Comparison of ENCODE assay signal across 2 cellular contexts in the genomic region with DNA sequence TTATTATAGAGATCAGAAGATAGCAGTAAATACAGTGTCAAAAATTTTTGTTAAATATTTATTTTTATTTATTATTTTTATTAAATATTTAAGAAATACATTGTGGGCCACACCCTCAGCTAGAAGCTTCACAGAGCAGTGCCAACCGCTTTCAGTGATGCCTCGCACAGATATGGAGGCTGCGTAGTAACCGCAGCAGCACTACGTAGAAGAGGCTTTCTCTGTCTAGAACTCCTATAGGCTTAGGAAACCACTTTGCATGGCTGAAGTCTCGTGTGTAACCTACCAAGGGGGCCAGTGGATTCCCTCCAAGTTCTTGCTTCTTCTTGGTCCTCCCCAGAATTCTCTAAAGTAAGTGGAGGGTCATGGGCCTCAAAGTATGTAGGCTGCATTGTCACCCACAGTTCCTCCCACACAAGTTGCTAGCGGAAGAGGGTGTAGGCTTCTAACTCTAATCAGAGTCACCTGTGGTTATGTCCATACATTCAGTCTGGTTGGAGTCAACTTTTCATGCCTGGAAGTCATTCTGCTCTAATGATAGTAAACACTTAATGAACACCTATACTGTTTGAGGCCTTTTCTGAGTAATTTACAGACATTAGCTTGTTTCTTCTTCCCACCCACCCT.
TF ChIP-seq lines count a peak whose summit lies in the region.

No MANE protein-coding gene starts in this region.

TF ChIP-seq in IMR-90, 13 proteins besides CTCF, POLR2A, EP300 and RAD21 (continued from another document):
- no peak for TF ChIP-seq NFE2L2 (IDR thresholded peaks at IDR 0.05; ENCODE audit: low read depth, low read length)

TF ChIP-seq in K562, 482 proteins besides CTCF, POLR2A, EP300 and RAD21 (continued from another document and continues in another):
- TF ChIP-seq EHMT2 (IDR thresholded peaks at IDR 0.05) (no peak), MYNN (IDR thresholded peaks at IDR 0.05) (no peak), MYNN (CRISPR knock-in tag; IDR thresholded peaks at IDR 0.05) (no peak), ARHGAP35 (IDR thresholded peaks at IDR 0.05; ENCODE audit: partially characterized antibody) (no peak), NCOA4 (IDR thresholded peaks at IDR 0.05; ENCODE audit: partially characterized antibody) (no peak), JUND (IDR thresholded peaks at IDR 0.05; ENCODE audit: borderline replicate concordance, low read depth, low read length) (peak; percentile 19; the same call in 1 of the 2 replicates), JUND (tag; IDR thresholded peaks at IDR 0.05; ENCODE audit: borderline replicate concordance, low read depth, low read length) (no peak), SMAD4 (CRISPR knock-in tag; conservative IDR thresholded peaks at IDR 0.05) (0 out of 2 replicates have a peak, but pooled peaks have one; percentile 19), KAT8 (IDR thresholded peaks at IDR 0.05; ENCODE audit: low read depth) (no peak), XRCC4 (IDR thresholded peaks at IDR 0.05; ENCODE audit: extremely low read depth, insufficient read depth, insufficient read length) (no peak), TEAD4 (IDR thresholded peaks at IDR 0.05; ENCODE audit: low read length) (no peak), TEAD4 (CRISPR knock-in tag; IDR thresholded peaks at IDR 0.05; ENCODE audit: borderline replicate concordance) (no peak), HNRNPLL (IDR thresholded peaks at IDR 0.05; ENCODE audit: low read depth, low read length, poor library complexity, severe bottlenecking) (peak; percentile 93), CREM (IDR thresholded peaks at IDR 0.05; ENCODE audit: low read depth) (0 out of 2 replicates have a peak, but pooled peaks have one; percentile 19), TRIM28 (IDR thresholded peaks at IDR 0.05) (no peak), NFE2 (IDR thresholded peaks at IDR 0.05; ENCODE audit: low read depth) (peak; percentile 44; the same call in 1 of the 2 replicates), SRSF7 (optimal IDR thresholded peaks at IDR 0.05; ENCODE audit: low read depth, low read length) (no peak), DIDO1 (tag; IDR thresholded peaks at IDR 0.05; ENCODE audit: low read depth) (no peak), MCM7 (IDR thresholded peaks at IDR 0.05) (no peak), NUFIP1 (IDR thresholded peaks at IDR 0.05; ENCODE audit: partially characterized antibody) (no peak), ZNF174 (CRISPR knock-in tag; IDR thresholded peaks at IDR 0.05) (no peak), ARID1B (IDR thresholded peaks at IDR 0.05) (peak; percentile 32; the same call in 1 of the 2 replicates), SOX6 (IDR thresholded peaks at IDR 0.05) (no peak), ZNF24 (IDR thresholded peaks at IDR 0.05) (no peak), NR2C2 (CRISPR knock-in tag; IDR thresholded peaks at IDR 0.05) (no peak), NR2C2 (tag; IDR thresholded peaks at IDR 0.05) (peak; percentile 18; the same call in 1 of the 2 replicates), KDM1A (IDR thresholded peaks at IDR 0.05) (0 out of 4 replicates have a peak, but pooled peaks of 1 of the 2 experiments have one; percentile 23), ETV1 (tag; conservative IDR thresholded peaks at IDR 0.05; ENCODE audit: low read depth) (peak; percentile 52; the same call in 1 of the 2 replicates), HCFC1 (IDR thresholded peaks at IDR 0.05; ENCODE audit: low read depth, low read length) (no peak), RBBP5 (IDR thresholded peaks at IDR 0.05; ENCODE audit: borderline replicate concordance, insufficient read depth, low read length, poor library complexity, severe bottlenecking) (no peak), NFIX (CRISPR knock-in tag; IDR thresholded peaks at IDR 0.05; ENCODE audit: low read depth) (no peak), ZNF165 (CRISPR knock-in tag; IDR thresholded peaks at IDR 0.05; ENCODE audit: borderline replicate concordance) (no peak), MIER1 (IDR thresholded peaks at IDR 0.05; ENCODE audit: low read depth) (no peak), ZNF431 (CRISPR knock-in tag; IDR thresholded peaks at IDR 0.05) (no peak), POLR2H (tag; IDR thresholded peaks at IDR 0.05; ENCODE audit: low read depth) (no peak), STAT5B (CRISPR knock-in tag; IDR thresholded peaks at IDR 0.05) (no peak), RB1 (IDR thresholded peaks at IDR 0.05; ENCODE audit: low read depth) (no peak), EGR1 (conservative IDR thresholded peaks at IDR 0.05) (peak; percentile 81), SMARCA4 (IDR thresholded peaks at IDR 0.05) (peak; percentile 29; the same call in 1 of the 2 replicates), SMAD3 (CRISPR knock-in tag; conservative IDR thresholded peaks at IDR 0.05) (no peak), ZNF830 (CRISPR knock-in tag; IDR thresholded peaks at IDR 0.05) (no peak), ZNF408 (CRISPR knock-in tag; IDR thresholded peaks at IDR 0.05; ENCODE audit: low read depth) (no peak), RBM17 (IDR thresholded peaks at IDR 0.05; ENCODE audit: borderline replicate concordance, low read depth, low read length) (no peak), FOXK1 (CRISPR knock-in tag; IDR thresholded peaks at IDR 0.05; ENCODE audit: borderline replicate concordance) (no peak), WHSC1 (IDR thresholded peaks at IDR 0.05; ENCODE audit: low read length) (no peak), ZNF143 (CRISPR knock-in tag; IDR thresholded peaks at IDR 0.05) (no peak), GABPA (tag; conservative IDR thresholded peaks at IDR 0.05; ENCODE audit: low read depth) (no peak), BRD9 (IDR thresholded peaks at IDR 0.05; ENCODE audit: low read depth, partially characterized antibody) (no peak)
- TF ChIP-seq, protein P1, sequence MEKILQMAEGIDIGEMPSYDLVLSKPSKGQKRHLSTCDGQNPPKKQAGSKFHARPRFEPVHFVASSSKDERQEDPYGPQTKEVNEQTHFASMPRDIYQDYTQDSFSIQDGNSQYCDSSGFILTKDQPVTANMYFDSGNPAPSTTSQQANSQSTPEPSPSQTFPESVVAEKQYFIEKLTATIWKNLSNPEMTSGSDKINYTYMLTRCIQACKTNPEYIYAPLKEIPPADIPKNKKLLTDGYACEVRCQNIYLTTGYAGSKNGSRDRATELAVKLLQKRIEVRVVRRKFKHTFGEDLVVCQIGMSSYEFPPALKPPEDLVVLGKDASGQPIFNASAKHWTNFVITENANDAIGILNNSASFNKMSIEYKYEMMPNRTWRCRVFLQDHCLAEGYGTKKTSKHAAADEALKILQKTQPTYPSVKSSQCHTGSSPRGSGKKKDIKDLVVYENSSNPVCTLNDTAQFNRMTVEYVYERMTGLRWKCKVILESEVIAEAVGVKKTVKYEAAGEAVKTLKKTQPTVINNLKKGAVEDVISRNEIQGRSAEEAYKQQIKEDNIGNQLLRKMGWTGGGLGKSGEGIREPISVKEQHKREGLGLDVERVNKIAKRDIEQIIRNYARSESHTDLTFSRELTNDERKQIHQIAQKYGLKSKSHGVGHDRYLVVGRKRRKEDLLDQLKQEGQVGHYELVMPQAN (IDR thresholded peaks at IDR 0.05; ENCODE audit: borderline replicate concordance) = no peak
- TF ChIP-seq, protein P2, sequence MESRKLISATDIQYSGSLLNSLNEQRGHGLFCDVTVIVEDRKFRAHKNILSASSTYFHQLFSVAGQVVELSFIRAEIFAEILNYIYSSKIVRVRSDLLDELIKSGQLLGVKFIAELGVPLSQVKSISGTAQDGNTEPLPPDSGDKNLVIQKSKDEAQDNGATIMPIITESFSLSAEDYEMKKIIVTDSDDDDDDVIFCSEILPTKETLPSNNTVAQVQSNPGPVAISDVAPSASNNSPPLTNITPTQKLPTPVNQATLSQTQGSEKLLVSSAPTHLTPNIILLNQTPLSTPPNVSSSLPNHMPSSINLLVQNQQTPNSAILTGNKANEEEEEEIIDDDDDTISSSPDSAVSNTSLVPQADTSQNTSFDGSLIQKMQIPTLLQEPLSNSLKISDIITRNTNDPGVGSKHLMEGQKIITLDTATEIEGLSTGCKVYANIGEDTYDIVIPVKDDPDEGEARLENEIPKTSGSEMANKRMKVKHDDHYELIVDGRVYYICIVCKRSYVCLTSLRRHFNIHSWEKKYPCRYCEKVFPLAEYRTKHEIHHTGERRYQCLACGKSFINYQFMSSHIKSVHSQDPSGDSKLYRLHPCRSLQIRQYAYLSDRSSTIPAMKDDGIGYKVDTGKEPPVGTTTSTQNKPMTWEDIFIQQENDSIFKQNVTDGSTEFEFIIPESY (CRISPR knock-in tag; IDR thresholded peaks at IDR 0.05) = 0 out of 2 replicates have a peak, but pooled peaks have one; percentile 27
- TF ChIP-seq, protein P3, sequence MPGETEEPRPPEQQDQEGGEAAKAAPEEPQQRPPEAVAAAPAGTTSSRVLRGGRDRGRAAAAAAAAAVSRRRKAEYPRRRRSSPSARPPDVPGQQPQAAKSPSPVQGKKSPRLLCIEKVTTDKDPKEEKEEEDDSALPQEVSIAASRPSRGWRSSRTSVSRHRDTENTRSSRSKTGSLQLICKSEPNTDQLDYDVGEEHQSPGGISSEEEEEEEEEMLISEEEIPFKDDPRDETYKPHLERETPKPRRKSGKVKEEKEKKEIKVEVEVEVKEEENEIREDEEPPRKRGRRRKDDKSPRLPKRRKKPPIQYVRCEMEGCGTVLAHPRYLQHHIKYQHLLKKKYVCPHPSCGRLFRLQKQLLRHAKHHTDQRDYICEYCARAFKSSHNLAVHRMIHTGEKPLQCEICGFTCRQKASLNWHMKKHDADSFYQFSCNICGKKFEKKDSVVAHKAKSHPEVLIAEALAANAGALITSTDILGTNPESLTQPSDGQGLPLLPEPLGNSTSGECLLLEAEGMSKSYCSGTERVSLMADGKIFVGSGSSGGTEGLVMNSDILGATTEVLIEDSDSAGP (CRISPR knock-in tag; IDR thresholded peaks at IDR 0.05) = no peak
- TF ChIP-seq, protein P4, sequence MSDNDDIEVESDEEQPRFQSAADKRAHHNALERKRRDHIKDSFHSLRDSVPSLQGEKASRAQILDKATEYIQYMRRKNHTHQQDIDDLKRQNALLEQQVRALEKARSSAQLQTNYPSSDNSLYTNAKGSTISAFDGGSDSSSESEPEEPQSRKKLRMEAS (CRISPR knock-in tag; IDR thresholded peaks at IDR 0.05) = no peak
- TF ChIP-seq, protein P5, sequence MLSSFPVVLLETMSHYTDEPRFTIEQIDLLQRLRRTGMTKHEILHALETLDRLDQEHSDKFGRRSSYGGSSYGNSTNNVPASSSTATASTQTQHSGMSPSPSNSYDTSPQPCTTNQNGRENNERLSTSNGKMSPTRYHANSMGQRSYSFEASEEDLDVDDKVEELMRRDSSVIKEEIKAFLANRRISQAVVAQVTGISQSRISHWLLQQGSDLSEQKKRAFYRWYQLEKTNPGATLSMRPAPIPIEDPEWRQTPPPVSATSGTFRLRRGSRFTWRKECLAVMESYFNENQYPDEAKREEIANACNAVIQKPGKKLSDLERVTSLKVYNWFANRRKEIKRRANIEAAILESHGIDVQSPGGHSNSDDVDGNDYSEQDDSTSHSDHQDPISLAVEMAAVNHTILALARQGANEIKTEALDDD (IDR thresholded peaks at IDR 0.05) = peak; percentile 83
- TF ChIP-seq, protein P6, sequence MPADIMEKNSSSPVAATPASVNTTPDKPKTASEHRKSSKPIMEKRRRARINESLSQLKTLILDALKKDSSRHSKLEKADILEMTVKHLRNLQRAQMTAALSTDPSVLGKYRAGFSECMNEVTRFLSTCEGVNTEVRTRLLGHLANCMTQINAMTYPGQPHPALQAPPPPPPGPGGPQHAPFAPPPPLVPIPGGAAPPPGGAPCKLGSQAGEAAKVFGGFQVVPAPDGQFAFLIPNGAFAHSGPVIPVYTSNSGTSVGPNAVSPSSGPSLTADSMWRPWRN (IDR thresholded peaks at IDR 0.05; ENCODE audit: low read depth) = no peak
- TF ChIP-seq, protein P7, sequence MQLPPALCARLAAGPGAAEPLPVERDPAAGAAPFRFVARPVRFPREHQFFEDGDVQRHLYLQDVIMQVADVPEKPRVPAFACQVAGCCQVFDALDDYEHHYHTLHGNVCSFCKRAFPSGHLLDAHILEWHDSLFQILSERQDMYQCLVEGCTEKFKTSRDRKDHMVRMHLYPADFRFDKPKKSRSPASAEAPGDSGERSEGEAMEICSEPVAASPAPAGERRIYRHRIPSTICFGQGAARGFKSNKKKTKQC (CRISPR knock-in tag; IDR thresholded peaks at IDR 0.05) = no peak
- TF ChIP-seq, protein P8, sequence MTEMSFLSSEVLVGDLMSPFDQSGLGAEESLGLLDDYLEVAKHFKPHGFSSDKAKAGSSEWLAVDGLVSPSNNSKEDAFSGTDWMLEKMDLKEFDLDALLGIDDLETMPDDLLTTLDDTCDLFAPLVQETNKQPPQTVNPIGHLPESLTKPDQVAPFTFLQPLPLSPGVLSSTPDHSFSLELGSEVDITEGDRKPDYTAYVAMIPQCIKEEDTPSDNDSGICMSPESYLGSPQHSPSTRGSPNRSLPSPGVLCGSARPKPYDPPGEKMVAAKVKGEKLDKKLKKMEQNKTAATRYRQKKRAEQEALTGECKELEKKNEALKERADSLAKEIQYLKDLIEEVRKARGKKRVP (CRISPR knock-in tag; IDR thresholded peaks at IDR 0.05) = no peak
- TF ChIP-seq, protein P9, sequence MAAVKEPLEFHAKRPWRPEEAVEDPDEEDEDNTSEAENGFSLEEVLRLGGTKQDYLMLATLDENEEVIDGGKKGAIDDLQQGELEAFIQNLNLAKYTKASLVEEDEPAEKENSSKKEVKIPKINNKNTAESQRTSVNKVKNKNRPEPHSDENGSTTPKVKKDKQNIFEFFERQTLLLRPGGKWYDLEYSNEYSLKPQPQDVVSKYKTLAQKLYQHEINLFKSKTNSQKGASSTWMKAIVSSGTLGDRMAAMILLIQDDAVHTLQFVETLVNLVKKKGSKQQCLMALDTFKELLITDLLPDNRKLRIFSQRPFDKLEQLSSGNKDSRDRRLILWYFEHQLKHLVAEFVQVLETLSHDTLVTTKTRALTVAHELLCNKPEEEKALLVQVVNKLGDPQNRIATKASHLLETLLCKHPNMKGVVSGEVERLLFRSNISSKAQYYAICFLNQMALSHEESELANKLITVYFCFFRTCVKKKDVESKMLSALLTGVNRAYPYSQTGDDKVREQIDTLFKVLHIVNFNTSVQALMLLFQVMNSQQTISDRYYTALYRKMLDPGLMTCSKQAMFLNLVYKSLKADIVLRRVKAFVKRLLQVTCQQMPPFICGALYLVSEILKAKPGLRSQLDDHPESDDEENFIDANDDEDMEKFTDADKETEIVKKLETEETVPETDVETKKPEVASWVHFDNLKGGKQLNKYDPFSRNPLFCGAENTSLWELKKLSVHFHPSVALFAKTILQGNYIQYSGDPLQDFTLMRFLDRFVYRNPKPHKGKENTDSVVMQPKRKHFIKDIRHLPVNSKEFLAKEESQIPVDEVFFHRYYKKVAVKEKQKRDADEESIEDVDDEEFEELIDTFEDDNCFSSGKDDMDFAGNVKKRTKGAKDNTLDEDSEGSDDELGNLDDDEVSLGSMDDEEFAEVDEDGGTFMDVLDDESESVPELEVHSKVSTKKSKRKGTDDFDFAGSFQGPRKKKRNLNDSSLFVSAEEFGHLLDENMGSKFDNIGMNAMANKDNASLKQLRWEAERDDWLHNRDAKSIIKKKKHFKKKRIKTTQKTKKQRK (IDR thresholded peaks at IDR 0.05; ENCODE audit: borderline replicate concordance, low read depth, low read length) = no peak
- TF ChIP-seq, protein P10, sequence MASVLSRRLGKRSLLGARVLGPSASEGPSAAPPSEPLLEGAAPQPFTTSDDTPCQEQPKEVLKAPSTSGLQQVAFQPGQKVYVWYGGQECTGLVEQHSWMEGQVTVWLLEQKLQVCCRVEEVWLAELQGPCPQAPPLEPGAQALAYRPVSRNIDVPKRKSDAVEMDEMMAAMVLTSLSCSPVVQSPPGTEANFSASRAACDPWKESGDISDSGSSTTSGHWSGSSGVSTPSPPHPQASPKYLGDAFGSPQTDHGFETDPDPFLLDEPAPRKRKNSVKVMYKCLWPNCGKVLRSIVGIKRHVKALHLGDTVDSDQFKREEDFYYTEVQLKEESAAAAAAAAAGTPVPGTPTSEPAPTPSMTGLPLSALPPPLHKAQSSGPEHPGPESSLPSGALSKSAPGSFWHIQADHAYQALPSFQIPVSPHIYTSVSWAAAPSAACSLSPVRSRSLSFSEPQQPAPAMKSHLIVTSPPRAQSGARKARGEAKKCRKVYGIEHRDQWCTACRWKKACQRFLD (CRISPR knock-in tag; IDR thresholded peaks at IDR 0.05) = 0 out of 2 replicates have a peak, but pooled peaks have one; percentile 30
